ENCODE assay signal across 1 cellular context in the genomic region with DNA sequence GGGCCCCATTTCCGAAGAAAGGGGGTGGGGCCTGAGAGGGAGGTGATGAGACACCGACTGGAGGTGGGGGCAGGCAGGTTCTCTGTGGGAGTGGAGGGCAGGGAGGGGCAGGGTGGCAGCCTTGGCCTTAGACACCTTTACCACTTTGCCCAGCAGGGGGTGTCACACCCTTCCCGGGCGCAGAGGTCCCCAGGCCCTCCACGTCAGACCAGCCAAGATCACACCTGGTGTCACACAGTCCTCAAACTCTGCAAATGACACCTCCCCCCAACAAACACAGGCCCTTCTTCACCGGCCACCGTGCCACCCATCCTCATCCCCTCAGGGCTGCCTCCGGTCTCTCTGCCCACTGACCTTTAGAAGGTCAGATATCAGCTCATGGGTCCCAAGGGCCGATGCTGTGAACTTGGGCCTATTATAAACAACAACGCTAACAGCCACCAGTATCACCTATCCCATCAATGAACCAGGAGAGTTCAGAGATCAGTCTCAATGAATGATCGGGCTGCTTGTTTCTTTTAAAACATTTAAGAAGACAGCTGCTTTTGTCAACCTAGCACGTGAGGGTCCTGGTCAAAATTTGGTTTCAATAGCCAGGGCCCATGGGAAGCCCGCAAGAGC.
A peak's percentile ranks its signal among the peaks of the same experiment; 100 is the strongest.
TF ChIP-seq lines count a peak whose summit lies in the region.

No MANE protein-coding gene starts in this region.

TF ChIP-seq in HepG2, 621 proteins besides CTCF, POLR2A, EP300 and RAD21 (continued from another document and continues in another):
- TF ChIP-seq, protein P1, sequence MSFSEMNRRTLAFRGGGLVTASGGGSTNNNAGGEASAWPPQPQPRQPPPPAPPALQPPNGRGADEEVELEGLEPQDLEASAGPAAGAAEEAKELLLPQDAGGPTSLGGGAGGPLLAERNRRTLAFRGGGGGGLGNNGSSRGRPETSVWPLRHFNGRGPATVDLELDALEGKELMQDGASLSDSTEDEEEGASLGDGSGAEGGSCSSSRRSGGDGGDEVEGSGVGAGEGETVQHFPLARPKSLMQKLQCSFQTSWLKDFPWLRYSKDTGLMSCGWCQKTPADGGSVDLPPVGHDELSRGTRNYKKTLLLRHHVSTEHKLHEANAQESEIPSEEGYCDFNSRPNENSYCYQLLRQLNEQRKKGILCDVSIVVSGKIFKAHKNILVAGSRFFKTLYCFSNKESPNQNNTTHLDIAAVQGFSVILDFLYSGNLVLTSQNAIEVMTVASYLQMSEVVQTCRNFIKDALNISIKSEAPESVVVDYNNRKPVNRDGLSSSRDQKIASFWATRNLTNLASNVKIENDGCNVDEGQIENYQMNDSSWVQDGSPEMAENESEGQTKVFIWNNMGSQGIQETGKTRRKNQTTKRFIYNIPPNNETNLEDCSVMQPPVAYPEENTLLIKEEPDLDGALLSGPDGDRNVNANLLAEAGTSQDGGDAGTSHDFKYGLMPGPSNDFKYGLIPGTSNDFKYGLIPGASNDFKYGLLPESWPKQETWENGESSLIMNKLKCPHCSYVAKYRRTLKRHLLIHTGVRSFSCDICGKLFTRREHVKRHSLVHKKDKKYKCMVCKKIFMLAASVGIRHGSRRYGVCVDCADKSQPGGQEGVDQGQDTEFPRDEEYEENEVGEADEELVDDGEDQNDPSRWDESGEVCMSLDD (CRISPR knock-in tag; IDR thresholded peaks at IDR 0.05; ENCODE audit: borderline replicate concordance) = no peak
- TF ChIP-seq ZFP1 (CRISPR knock-in tag; IDR thresholded peaks at IDR 0.05) (no peak), PAWR (CRISPR knock-in tag; IDR thresholded peaks at IDR 0.05; ENCODE audit: borderline replicate concordance) (no peak), ZNF558 (CRISPR knock-in tag; IDR thresholded peaks at IDR 0.05; ENCODE audit: borderline replicate concordance) (0 out of 2 replicates have a peak, but pooled peaks have one; percentile 5), CCAR2 (optimal IDR thresholded peaks at IDR 0.05; ENCODE audit: low read depth, low read length) (no peak), ZKSCAN8 (CRISPR knock-in tag; IDR thresholded peaks at IDR 0.05; ENCODE audit: borderline replicate concordance) (no peak), LCORL (IDR thresholded peaks at IDR 0.05) (no peak), LCORL (CRISPR knock-in tag; IDR thresholded peaks at IDR 0.05) (0 out of 2 replicates have a peak, but pooled peaks have one; percentile 18), ZNF652 (CRISPR knock-in tag; IDR thresholded peaks at IDR 0.05; ENCODE audit: borderline replicate concordance, low read depth) (no peak), ZNF253 (CRISPR knock-in tag; IDR thresholded peaks at IDR 0.05; ENCODE audit: borderline replicate concordance) (no peak), PRMT3 (CRISPR knock-in tag; IDR thresholded peaks at IDR 0.05; ENCODE audit: borderline replicate concordance, low read depth) (no peak), MAZ (IDR thresholded peaks at IDR 0.05; ENCODE audit: borderline replicate concordance, low read depth, low read length) (no peak), MAZ (CRISPR knock-in tag; IDR thresholded peaks at IDR 0.05; ENCODE audit: low read depth) (0 out of 2 replicates have a peak, but pooled peaks have one; percentile 37), KLF12 (CRISPR knock-in tag; IDR thresholded peaks at IDR 0.05; ENCODE audit: borderline replicate concordance) (no peak), TBP (CRISPR knock-in tag; IDR thresholded peaks at IDR 0.05) (no peak), ZNF329 (CRISPR knock-in tag; IDR thresholded peaks at IDR 0.05; ENCODE audit: low read depth) (no peak), ZNF709 (CRISPR knock-in tag; IDR thresholded peaks at IDR 0.05) (no peak), ZNF337 (CRISPR knock-in tag; IDR thresholded peaks at IDR 0.05; ENCODE audit: borderline replicate concordance, low read depth) (no peak), ZMYM3 (CRISPR knock-in tag; IDR thresholded peaks at IDR 0.05) (no peak), ATM (IDR thresholded peaks at IDR 0.05; ENCODE audit: borderline replicate concordance) (no peak), GATA4 (IDR thresholded peaks at IDR 0.05; ENCODE audit: borderline replicate concordance, low read depth) (no peak), BRD4 (CRISPR knock-in tag; IDR thresholded peaks at IDR 0.05) (no peak), SP5 (CRISPR knock-in tag; IDR thresholded peaks at IDR 0.05; ENCODE audit: borderline replicate concordance, low read depth) (no peak), DNMT3B (CRISPR knock-in tag; conservative IDR thresholded peaks at IDR 0.05) (no peak), ZNF768 (CRISPR knock-in tag; IDR thresholded peaks at IDR 0.05) (peak; percentile 81; the same call in 1 of the 2 replicates), RARA (CRISPR knock-in tag; IDR thresholded peaks at IDR 0.05) (no peak; the same call in 1 of the 2 replicates), SRY (CRISPR knock-in tag; IDR thresholded peaks at IDR 0.05) (no peak), PCBP2 (optimal IDR thresholded peaks at IDR 0.05; ENCODE audit: low read depth, low read length, poor library complexity, severe bottlenecking) (no peak), MXI1 (IDR thresholded peaks at IDR 0.05; ENCODE audit: borderline replicate concordance, low read depth, low read length) (no peak), ISL2 (CRISPR knock-in tag; IDR thresholded peaks at IDR 0.05) (no peak), TEAD2 (CRISPR knock-in tag; IDR thresholded peaks at IDR 0.05) (no peak), SMYD3 (CRISPR knock-in tag; IDR thresholded peaks at IDR 0.05) (no peak), ZNF430 (CRISPR knock-in tag; IDR thresholded peaks at IDR 0.05) (no peak)
- TF ChIP-seq, protein P2, sequence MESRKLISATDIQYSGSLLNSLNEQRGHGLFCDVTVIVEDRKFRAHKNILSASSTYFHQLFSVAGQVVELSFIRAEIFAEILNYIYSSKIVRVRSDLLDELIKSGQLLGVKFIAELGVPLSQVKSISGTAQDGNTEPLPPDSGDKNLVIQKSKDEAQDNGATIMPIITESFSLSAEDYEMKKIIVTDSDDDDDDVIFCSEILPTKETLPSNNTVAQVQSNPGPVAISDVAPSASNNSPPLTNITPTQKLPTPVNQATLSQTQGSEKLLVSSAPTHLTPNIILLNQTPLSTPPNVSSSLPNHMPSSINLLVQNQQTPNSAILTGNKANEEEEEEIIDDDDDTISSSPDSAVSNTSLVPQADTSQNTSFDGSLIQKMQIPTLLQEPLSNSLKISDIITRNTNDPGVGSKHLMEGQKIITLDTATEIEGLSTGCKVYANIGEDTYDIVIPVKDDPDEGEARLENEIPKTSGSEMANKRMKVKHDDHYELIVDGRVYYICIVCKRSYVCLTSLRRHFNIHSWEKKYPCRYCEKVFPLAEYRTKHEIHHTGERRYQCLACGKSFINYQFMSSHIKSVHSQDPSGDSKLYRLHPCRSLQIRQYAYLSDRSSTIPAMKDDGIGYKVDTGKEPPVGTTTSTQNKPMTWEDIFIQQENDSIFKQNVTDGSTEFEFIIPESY (CRISPR knock-in tag; IDR thresholded peaks at IDR 0.05) = no peak
- TF ChIP-seq, protein P3, sequence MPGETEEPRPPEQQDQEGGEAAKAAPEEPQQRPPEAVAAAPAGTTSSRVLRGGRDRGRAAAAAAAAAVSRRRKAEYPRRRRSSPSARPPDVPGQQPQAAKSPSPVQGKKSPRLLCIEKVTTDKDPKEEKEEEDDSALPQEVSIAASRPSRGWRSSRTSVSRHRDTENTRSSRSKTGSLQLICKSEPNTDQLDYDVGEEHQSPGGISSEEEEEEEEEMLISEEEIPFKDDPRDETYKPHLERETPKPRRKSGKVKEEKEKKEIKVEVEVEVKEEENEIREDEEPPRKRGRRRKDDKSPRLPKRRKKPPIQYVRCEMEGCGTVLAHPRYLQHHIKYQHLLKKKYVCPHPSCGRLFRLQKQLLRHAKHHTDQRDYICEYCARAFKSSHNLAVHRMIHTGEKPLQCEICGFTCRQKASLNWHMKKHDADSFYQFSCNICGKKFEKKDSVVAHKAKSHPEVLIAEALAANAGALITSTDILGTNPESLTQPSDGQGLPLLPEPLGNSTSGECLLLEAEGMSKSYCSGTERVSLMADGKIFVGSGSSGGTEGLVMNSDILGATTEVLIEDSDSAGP (CRISPR knock-in tag; IDR thresholded peaks at IDR 0.05; ENCODE audit: borderline replicate concordance) = peak; percentile 44; the same call in 1 of the 2 replicates
- TF ChIP-seq, protein P4, sequence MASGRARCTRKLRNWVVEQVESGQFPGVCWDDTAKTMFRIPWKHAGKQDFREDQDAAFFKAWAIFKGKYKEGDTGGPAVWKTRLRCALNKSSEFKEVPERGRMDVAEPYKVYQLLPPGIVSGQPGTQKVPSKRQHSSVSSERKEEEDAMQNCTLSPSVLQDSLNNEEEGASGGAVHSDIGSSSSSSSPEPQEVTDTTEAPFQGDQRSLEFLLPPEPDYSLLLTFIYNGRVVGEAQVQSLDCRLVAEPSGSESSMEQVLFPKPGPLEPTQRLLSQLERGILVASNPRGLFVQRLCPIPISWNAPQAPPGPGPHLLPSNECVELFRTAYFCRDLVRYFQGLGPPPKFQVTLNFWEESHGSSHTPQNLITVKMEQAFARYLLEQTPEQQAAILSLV (CRISPR knock-in tag; IDR thresholded peaks at IDR 0.05; ENCODE audit: borderline replicate concordance) = no peak
- TF ChIP-seq, protein P5, sequence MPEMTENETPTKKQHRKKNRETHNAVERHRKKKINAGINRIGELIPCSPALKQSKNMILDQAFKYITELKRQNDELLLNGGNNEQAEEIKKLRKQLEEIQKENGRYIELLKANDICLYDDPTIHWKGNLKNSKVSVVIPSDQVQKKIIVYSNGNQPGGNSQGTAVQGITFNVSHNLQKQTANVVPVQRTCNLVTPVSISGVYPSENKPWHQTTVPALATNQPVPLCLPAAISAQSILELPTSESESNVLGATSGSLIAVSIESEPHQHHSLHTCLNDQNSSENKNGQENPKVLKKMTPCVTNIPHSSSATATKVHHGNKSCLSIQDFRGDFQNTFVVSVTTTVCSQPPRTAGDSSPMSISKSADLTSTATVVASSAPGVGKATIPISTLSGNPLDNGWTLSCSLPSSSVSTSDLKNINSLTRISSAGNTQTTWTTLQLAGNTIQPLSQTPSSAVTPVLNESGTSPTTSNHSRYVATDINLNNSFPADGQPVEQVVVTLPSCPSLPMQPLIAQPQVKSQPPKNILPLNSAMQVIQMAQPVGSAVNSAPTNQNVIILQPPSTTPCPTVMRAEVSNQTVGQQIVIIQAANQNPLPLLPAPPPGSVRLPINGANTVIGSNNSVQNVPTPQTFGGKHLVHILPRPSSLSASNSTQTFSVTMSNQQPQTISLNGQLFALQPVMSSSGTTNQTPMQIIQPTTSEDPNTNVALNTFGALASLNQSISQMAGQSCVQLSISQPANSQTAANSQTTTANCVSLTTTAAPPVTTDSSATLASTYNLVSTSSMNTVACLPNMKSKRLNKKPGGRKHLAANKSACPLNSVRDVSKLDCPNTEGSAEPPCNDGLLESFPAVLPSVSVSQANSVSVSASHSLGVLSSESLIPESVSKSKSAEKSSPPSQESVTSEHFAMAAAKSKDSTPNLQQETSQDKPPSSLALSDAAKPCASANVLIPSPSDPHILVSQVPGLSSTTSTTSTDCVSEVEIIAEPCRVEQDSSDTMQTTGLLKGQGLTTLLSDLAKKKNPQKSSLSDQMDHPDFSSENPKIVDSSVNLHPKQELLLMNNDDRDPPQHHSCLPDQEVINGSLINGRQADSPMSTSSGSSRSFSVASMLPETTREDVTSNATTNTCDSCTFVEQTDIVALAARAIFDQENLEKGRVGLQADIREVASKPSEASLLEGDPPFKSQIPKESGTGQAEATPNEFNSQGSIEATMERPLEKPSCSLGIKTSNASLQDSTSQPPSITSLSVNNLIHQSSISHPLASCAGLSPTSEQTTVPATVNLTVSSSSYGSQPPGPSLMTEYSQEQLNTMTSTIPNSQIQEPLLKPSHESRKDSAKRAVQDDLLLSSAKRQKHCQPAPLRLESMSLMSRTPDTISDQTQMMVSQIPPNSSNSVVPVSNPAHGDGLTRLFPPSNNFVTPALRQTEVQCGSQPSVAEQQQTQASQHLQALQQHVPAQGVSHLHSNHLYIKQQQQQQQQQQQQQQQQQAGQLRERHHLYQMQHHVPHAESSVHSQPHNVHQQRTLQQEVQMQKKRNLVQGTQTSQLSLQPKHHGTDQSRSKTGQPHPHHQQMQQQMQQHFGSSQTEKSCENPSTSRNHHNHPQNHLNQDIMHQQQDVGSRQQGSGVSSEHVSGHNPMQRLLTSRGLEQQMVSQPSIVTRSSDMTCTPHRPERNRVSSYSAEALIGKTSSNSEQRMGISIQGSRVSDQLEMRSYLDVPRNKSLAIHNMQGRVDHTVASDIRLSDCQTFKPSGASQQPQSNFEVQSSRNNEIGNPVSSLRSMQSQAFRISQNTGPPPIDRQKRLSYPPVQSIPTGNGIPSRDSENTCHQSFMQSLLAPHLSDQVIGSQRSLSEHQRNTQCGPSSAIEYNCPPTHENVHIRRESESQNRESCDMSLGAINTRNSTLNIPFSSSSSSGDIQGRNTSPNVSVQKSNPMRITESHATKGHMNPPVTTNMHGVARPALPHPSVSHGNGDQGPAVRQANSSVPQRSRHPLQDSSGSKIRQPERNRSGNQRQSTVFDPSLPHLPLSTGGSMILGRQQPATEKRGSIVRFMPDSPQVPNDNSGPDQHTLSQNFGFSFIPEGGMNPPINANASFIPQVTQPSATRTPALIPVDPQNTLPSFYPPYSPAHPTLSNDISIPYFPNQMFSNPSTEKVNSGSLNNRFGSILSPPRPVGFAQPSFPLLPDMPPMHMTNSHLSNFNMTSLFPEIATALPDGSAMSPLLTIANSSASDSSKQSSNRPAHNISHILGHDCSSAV (CRISPR knock-in tag; IDR thresholded peaks at IDR 0.05; ENCODE audit: borderline replicate concordance) = no peak
- TF ChIP-seq, protein P6, sequence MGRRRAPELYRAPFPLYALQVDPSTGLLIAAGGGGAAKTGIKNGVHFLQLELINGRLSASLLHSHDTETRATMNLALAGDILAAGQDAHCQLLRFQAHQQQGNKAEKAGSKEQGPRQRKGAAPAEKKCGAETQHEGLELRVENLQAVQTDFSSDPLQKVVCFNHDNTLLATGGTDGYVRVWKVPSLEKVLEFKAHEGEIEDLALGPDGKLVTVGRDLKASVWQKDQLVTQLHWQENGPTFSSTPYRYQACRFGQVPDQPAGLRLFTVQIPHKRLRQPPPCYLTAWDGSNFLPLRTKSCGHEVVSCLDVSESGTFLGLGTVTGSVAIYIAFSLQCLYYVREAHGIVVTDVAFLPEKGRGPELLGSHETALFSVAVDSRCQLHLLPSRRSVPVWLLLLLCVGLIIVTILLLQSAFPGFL (CRISPR knock-in tag; IDR thresholded peaks at IDR 0.05) = no peak
- TF ChIP-seq, protein P7, sequence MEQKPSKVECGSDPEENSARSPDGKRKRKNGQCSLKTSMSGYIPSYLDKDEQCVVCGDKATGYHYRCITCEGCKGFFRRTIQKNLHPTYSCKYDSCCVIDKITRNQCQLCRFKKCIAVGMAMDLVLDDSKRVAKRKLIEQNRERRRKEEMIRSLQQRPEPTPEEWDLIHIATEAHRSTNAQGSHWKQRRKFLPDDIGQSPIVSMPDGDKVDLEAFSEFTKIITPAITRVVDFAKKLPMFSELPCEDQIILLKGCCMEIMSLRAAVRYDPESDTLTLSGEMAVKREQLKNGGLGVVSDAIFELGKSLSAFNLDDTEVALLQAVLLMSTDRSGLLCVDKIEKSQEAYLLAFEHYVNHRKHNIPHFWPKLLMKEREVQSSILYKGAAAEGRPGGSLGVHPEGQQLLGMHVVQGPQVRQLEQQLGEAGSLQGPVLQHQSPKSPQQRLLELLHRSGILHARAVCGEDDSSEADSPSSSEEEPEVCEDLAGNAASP (CRISPR knock-in tag; IDR thresholded peaks at IDR 0.05; ENCODE audit: borderline replicate concordance) = no peak
